ENCODE assay signal across 29 cellular contexts in the genomic region with DNA sequence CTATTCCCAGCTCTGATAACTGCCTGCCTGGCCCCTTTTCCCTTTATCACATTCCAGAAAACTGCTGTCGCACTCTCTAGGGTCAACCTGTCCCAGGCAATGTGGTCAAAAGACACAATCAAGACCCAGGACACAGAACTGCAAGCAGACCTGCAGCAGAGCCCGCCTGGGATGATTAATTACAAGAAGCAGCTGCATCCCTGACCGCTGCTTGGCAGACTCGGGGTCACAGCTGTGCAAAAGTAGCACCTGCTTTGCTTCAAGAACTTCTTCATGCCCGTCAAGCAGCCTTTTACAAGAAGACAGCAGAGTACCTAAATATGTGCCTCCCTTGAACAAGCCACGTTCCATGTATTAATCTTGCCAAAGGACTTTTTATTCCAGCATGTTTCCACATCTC.
"Had no signal": no experiment of that assay in that cellular context is flagged by ENCODE, and none has a peak within 500 bp of the region (broad histone marks: within the 10 kb centered on the region; RNA-seq: fewer than 3 reads in every experiment).

No MANE protein-coding gene starts in this region.

- H3K27ac ChIP-seq: ascending aorta, body of pancreas had no signal

- H3K9me3 ChIP-seq: ascending aorta, body of pancreas had no signal

- H3K4me1 ChIP-seq: ascending aorta, body of pancreas had no signal

- DNase-seq: activated B cell treated with CpG ODN at 0.5 μM for 24 hours; activated CD4-positive, alpha-beta T cell treated with anti-CD3 and anti-CD28 coated beads for 1 hour; activated CD4-positive, alpha-beta T cell treated with anti-CD3 and anti-CD28 coated beads, Interleukin-2, amount 10 ng/mL, durations not matched to agents 24 days and 14 days; activated CD4-positive, alpha-beta T cell treated with anti-CD3 and anti-CD28 coated beads, Interleukin-2, amount 50 U/mL, for 48 hours; activated CD8-positive, alpha-beta memory T cell treated with anti-CD3 and anti-CD28 coated beads, Interleukin-2, amount 10 ng/mL, durations not matched to agents 7 days and 5 days; activated effector memory CD4-positive, alpha-beta T cell treated with anti-CD3 and anti-CD28 coated beads, Interleukin-2, amount 50 U/mL, for 16 hours; activated naive CD4-positive, alpha-beta T cell treated with Interleukin-2 at 50 U/mL for 16 hours; activated naive CD8-positive, alpha-beta T cell treated with anti-CD3 and anti-CD28 coated beads, Interleukin-2, amount 50 U/mL, for 24 hours; activated T-cell treated with anti-CD3 and anti-CD28 coated beads, Interleukin-2, amount 50 U/mL, for 24 hours; amniotic stem cell; body of pancreas; central memory CD4-positive, alpha-beta T cell; Kasumi-1; KBM-7; NCI-H1092; NCI-H1436; NCI-H1694 treated with DMSO at 0.1 percent for 48 hours; NCI-H2029 treated with DMSO at 0.1 percent for 48 hours; NCI-H345; NCI-H748 treated with DMSO at 0.1 percent for 48 hours; NK-92 treated with Interleukin-12 subunit alpha and Interleukin-12 subunit beta, amount 100 ng/mL, for 24 hours; OCI-M1; RPMI8226; T-helper 17 cell; T-helper 9 cell had no signal

- H3K27me3 ChIP-seq: ascending aorta, body of pancreas had no signal

- H3K36me3 ChIP-seq: ascending aorta had no signal

- H3K4me3 ChIP-seq: ascending aorta, body of pancreas had no signal

- ATAC-seq: activated CD8-positive, alpha-beta memory T cell treated with anti-CD3 and anti-CD28 coated beads, Interleukin-2, amount 10 ng/mL, durations not matched to agents 7 days and 5 days; activated naive CD4-positive, alpha-beta T cell treated with anti-CD3 and anti-CD28 coated beads, Interleukin-2, amount 50 U/mL, for 72 hours; activated naive CD8-positive, alpha-beta T cell treated with anti-CD3 and anti-CD28 coated beads, Interleukin-2, amount 50 U/mL, for 24 hours; body of pancreas; Panc1; Right ventricle myocardium inferior; T-helper 17 cell had no signal
